ENCODE assay signal across 3 cellular contexts in the genomic region with DNA sequence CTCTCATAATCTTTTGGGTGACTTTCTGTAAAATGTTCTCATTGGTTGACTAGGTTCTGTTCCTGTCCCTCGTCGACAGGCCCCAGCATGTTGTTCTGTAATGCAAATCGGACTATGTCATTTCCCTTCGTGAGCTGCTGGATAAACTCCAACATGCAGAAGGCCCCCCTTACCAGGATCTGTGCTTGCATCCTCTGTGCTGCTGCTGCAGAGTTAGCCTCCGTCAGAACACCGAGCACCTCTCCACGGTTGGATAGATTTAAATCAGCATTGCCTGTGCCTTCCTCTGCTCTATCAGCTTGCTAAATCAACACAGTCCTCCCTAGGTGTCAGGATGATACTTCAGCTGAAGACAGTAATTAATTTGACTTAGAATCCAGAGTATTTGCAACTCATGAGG.
TF ChIP-seq lines count a peak whose summit lies in the region.

No MANE protein-coding gene starts in this region.

TF ChIP-seq in IMR-90, 13 proteins besides CTCF, POLR2A, EP300 and RAD21:
- TF ChIP-seq, protein P1, sequence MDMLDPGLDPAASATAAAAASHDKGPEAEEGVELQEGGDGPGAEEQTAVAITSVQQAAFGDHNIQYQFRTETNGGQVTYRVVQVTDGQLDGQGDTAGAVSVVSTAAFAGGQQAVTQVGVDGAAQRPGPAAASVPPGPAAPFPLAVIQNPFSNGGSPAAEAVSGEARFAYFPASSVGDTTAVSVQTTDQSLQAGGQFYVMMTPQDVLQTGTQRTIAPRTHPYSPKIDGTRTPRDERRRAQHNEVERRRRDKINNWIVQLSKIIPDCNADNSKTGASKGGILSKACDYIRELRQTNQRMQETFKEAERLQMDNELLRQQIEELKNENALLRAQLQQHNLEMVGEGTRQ (IDR thresholded peaks at IDR 0.05; ENCODE audit: low read depth, low read length) = no peak
- no peak for TF ChIP-seq SMC3 (IDR thresholded peaks at IDR 0.05; ENCODE audit: low read depth, low read length)
- no peak for TF ChIP-seq CHD1 (IDR thresholded peaks at IDR 0.05; ENCODE audit: low read depth, low read length)
- TF ChIP-seq ELK1 (IDR thresholded peaks at IDR 0.05; ENCODE audit: borderline replicate concordance, low read depth, low read length) = no peak
- no peak for TF ChIP-seq FOS (IDR thresholded peaks at IDR 0.05; ENCODE audit: low read depth, low read length)
- TF ChIP-seq CEBPB (IDR thresholded peaks at IDR 0.05; ENCODE audit: low read depth, low read length) = no peak
- no peak for TF ChIP-seq MAZ (IDR thresholded peaks at IDR 0.05; ENCODE audit: borderline replicate concordance, low read depth, low read length)

TF ChIP-seq in WTC11, 78 proteins besides CTCF, POLR2A, EP300 and RAD21 (continued from another document):
- TF ChIP-seq ERG (CRISPR knock-in tag; IDR thresholded peaks at IDR 0.05) (no peak), SP1 (CRISPR knock-in tag; conservative IDR thresholded peaks at IDR 0.05) (no peak), MYBL2 (CRISPR knock-in tag; IDR thresholded peaks at IDR 0.05) (no peak)

TF ChIP-seq in neural cell, 6 proteins besides CTCF, POLR2A, EP300 and RAD21 (continued from another document):
- TF ChIP-seq, protein P2, sequence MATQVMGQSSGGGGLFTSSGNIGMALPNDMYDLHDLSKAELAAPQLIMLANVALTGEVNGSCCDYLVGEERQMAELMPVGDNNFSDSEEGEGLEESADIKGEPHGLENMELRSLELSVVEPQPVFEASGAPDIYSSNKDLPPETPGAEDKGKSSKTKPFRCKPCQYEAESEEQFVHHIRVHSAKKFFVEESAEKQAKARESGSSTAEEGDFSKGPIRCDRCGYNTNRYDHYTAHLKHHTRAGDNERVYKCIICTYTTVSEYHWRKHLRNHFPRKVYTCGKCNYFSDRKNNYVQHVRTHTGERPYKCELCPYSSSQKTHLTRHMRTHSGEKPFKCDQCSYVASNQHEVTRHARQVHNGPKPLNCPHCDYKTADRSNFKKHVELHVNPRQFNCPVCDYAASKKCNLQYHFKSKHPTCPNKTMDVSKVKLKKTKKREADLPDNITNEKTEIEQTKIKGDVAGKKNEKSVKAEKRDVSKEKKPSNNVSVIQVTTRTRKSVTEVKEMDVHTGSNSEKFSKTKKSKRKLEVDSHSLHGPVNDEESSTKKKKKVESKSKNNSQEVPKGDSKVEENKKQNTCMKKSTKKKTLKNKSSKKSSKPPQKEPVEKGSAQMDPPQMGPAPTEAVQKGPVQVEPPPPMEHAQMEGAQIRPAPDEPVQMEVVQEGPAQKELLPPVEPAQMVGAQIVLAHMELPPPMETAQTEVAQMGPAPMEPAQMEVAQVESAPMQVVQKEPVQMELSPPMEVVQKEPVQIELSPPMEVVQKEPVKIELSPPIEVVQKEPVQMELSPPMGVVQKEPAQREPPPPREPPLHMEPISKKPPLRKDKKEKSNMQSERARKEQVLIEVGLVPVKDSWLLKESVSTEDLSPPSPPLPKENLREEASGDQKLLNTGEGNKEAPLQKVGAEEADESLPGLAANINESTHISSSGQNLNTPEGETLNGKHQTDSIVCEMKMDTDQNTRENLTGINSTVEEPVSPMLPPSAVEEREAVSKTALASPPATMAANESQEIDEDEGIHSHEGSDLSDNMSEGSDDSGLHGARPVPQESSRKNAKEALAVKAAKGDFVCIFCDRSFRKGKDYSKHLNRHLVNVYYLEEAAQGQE (IDR thresholded peaks at IDR 0.05; ENCODE audit: borderline replicate concordance) = no peak
- TF ChIP-seq EZH2 (IDR thresholded peaks at IDR 0.05; ENCODE audit: borderline replicate concordance, insufficient read depth, low read length, poor library complexity, severe bottlenecking) = no peak
